Comparison of ENCODE assay signal across 30 cellular contexts in genomic region chr7:94409561-94409960, GRCh38. TPM values are rescaled to one million over a fixed set of nuclear protein-coding genes. Genes with fewer than 3 reads are reported as not detected.
DNase-seq lines count a peak whose midpoint lies in the region; ATAC-seq and TF ChIP-seq lines count a peak whose summit lies in the region.
"Had no signal": no experiment of that assay in that cellular context is flagged by ENCODE, and none has a peak within 500 bp of the region (broad histone marks: within the 10 kb centered on the region; RNA-seq: fewer than 3 reads in every experiment).

No MANE protein-coding gene starts in this region.

- ATAC-seq in GM18907 (IDR thresholded peaks at IDR 0.05; ENCODE audit: unreplicated experiment) = no peak
- ATAC-seq: activated T-helper 17 cell treated with anti-CD3 and anti-CD28 coated beads, Interleukin-2, amount 50 U/mL, for 72 hours; foreskin keratinocyte; PC-3; stimulated activated naive CD8-positive, alpha-beta T cell treated with anti-CD3 and anti-CD28 coated beads, Interleukin-15, Interleukin-2, amounts not matched to agents 100 U/mL and 50 U/mL, for 24 hours; T-helper 17 cell had no signal

- intact Hi-C loops in uterus (cut with DNase I; ENCODE audit: low total_unique reads) = no loop called here

- H3K27me3 ChIP-seq in SJSA1 (replicated peaks) (no peaks in the 10 kb centered on the region), uterus (no peaks in the 10 kb centered on the region)
- H3K27me3 ChIP-seq: thyroid gland had no signal

- no peaks in the 10 kb centered on the region for H3K9me3 Mint-ChIP-seq in osteocyte (ENCODE audit: unreplicated experiment)
- H3K9me3 Mint-ChIP-seq: activated CD4-positive, alpha-beta memory T cell treated with anti-CD3 and anti-CD28 coated beads, Interleukin-2, amount 10 ng/mL, durations not matched to agents 7 days and 5 days; activated T-helper 17 cell treated with anti-CD3 and anti-CD28 coated beads, Interleukin-2, amount 50 U/mL, for 72 hours had no signal

- H3K9me3 ChIP-seq in SJSA1 (replicated peaks) (no peaks in the 10 kb centered on the region), uterus (no peaks in the 10 kb centered on the region)
- H3K9me3 ChIP-seq: Caco-2, prostate gland, thyroid gland had no signal

- no peak for TF ChIP-seq POLR2A in uterus (IDR thresholded peaks at IDR 0.05)

- H3K27ac Mint-ChIP-seq in osteocyte (ENCODE audit: unreplicated experiment) = peak overlapping the region; percentile 89
- H3K27ac Mint-ChIP-seq: activated CD4-positive, alpha-beta memory T cell treated with anti-CD3 and anti-CD28 coated beads, Interleukin-2, amount 10 ng/mL, durations not matched to agents 7 days and 5 days; activated naive CD8-positive, alpha-beta T cell; activated T-helper 17 cell treated with anti-CD3 and anti-CD28 coated beads, Interleukin-2, amount 50 U/mL, for 72 hours; T-helper 17 cell had no signal

- no peak for TF ChIP-seq CTCF in osteocyte (IDR thresholded peaks at IDR 0.05)
- TF ChIP-seq CTCF in uterus (IDR thresholded peaks at IDR 0.05) = no peak

- no peaks in the 10 kb centered on the region for H3K27me3 Mint-ChIP-seq in osteocyte (ENCODE audit: unreplicated experiment)

- peaks cover 100% of the 10 kb centered on the region for H3K36me3 ChIP-seq in SJSA1
- H3K36me3 ChIP-seq in uterus = no peaks in the 10 kb centered on the region
- H3K36me3 ChIP-seq: prostate gland had no signal

- H3K27ac ChIP-seq in SJSA1 (peak overlapping the region; percentile 61), uterus (peak overlapping the region; percentile 48 to 98)
- H3K27ac ChIP-seq: dorsolateral prefrontal cortex, foreskin keratinocyte, KMS-11 had no signal

- H3K4me3 Mint-ChIP-seq in osteocyte (ENCODE audit: unreplicated experiment) = peak overlapping the region; percentile 14
- H3K4me3 Mint-ChIP-seq: activated CD4-positive, alpha-beta memory T cell treated with anti-CD3 and anti-CD28 coated beads, Interleukin-2, amount 10 ng/mL, durations not matched to agents 7 days and 5 days; activated naive CD8-positive, alpha-beta T cell; activated T-helper 17 cell treated with anti-CD3 and anti-CD28 coated beads, Interleukin-2, amount 50 U/mL, for 72 hours; T-helper 17 cell had no signal

- peaks cover 96% of the 10 kb centered on the region for H3K4me1 Mint-ChIP-seq in osteocyte (ENCODE audit: unreplicated experiment)
- H3K4me1 Mint-ChIP-seq: activated CD4-positive, alpha-beta memory T cell treated with anti-CD3 and anti-CD28 coated beads, Interleukin-2, amount 10 ng/mL, durations not matched to agents 7 days and 5 days; activated T-helper 17 cell treated with anti-CD3 and anti-CD28 coated beads, Interleukin-2, amount 50 U/mL, for 72 hours; T-helper 17 cell had no signal

- H3K4me3 ChIP-seq in SJSA1 (no peak overlapping the region), uterus (no peak overlapping the region)
- H3K4me3 ChIP-seq: dorsolateral prefrontal cortex, prostate gland, thyroid gland had no signal

- H3K4me1 ChIP-seq in SJSA1 (replicated peaks) (peaks cover 98% of the 10 kb centered on the region), uterus (peaks cover 2 to 7% of the 10 kb centered on the region in 2 donors)
- H3K4me1 ChIP-seq: Caco-2, foreskin keratinocyte, prostate gland, thyroid gland had no signal

- H3K36me3 Mint-ChIP-seq in osteocyte (ENCODE audit: unreplicated experiment) = peaks cover 94% of the 10 kb centered on the region
- H3K36me3 Mint-ChIP-seq: activated naive CD8-positive, alpha-beta T cell had no signal

- DNase-seq in SJSA1 (ENCODE audit: low read depth in 1 of 2, low spot score in 2 of 2) (no peak), fibroblast of gingiva (ENCODE audit: low read depth) (peak; percentile 52), osteocyte (ENCODE audit: extremely low spot score, unreplicated experiment) (no peak), uterus (no peak), HK-2 (ENCODE audit: unreplicated experiment) (no peak), NOMO-1 (lab: John Stamatoyannopoulos, UW; ENCODE audit: unreplicated experiment in 2 of 2) (no peak)
- DNase-seq: activated CD4-positive, alpha-beta memory T cell treated with anti-CD3 and anti-CD28 coated beads, Interleukin-2, amount 10 ng/mL, durations not matched to agents 7 days and 5 days; activated CD4-positive, alpha-beta T cell treated with anti-CD3 and anti-CD28 coated beads for 1 hour; activated CD8-positive, alpha-beta memory T cell treated with anti-CD3 and anti-CD28 coated beads, Interleukin-2, amount 50 U/mL, for 48 hours; aorta; C1 segment of cervical spinal cord; Caco-2; central memory CD4-positive, alpha-beta T cell; DMS79 treated with DMSO at 0.1 percent for 48 hours; dorsolateral prefrontal cortex; foreskin keratinocyte; HCEC 1CT; left cardiac atrium; mammary epithelial cell; NCI-H1417 treated with DMSO at 0.1 percent for 48 hours; PC-3; stimulated activated naive CD8-positive, alpha-beta T cell treated with anti-CD3 and anti-CD28 coated beads, Interleukin-15, Interleukin-2, amounts not matched to agents 100 U/mL and 50 U/mL, for 24 hours; T-helper 17 cell; thyroid gland had no signal

RNA-seq across cellular contexts. Expression of gene COL1A2, which starts 14.9 kb away (rescaled TPM):
- 2,203 and 4,473 TPM in 2 replicates for total RNA-seq in SJSA1 (2014; rRNA removed; shearing (Covaris generic))
- 7,492 and 7,869 TPM in 2 replicates for total RNA-seq in osteocyte
- total RNA-seq in uterus = over 10,000 TPM in 1 of 4 donors, 100 to 1,000 TPM in 2, 10 to 100 TPM in 1; 59.1 to 10,885 (median 259) TPM
- total RNA-seq: activated T-helper 17 cell treated with anti-CD3 and anti-CD28 coated beads, Interleukin-2, amount 50 U/mL, for 72 hours; NCI-H460; PC-3; T-helper 17 cell had no signal
